11 cellular contexts compared by ENCODE assay signal in genomic region chr17:59278401-59278800, GRCh38.
"Had no signal": no experiment of that assay in that cellular context is flagged by ENCODE, and none has a peak within 500 bp of the region (broad histone marks: within the 10 kb centered on the region; RNA-seq: fewer than 3 reads in every experiment).

No MANE protein-coding gene starts in this region.

- H3K27ac Mint-ChIP-seq: activated naive CD8-positive, alpha-beta T cell treated with anti-CD3 and anti-CD28 coated beads for 36 hours; T-helper 1 cell treated with Interleukin-12 subunit alpha and Interleukin-12 subunit beta and Interleukin-4 antibody, amounts not matched to agents 30 μg/mL and 1 μg/mL, for 36 hours had no signal

- DNase-seq: activated gamma-delta T cell; activated naive CD8-positive, alpha-beta T cell treated with anti-CD3 and anti-CD28 coated beads for 36 hours; activated T-cell treated with anti-CD3 and anti-CD28 coated beads, Interleukin-2, amount 50 U/mL, for 48 hours; anterior cingulate cortex; foreskin keratinocyte; head of caudate nucleus; pancreas; stimulated activated CD4-positive, alpha-beta T cell treated with anti-CD3 and anti-CD28 coated beads, Interleukin-15, amount 100 ng/mL, for 24 hours; stimulated activated CD4-positive, alpha-beta T cell treated with anti-CD3 and anti-CD28 coated beads, Interleukin-4, amount 100 ng/mL, for 4 hours had no signal

- H3K9me3 Mint-ChIP-seq: activated naive CD8-positive, alpha-beta T cell treated with anti-CD3 and anti-CD28 coated beads for 36 hours; T-helper 1 cell treated with Interleukin-12 subunit alpha and Interleukin-12 subunit beta and Interleukin-4 antibody, amounts not matched to agents 30 μg/mL and 1 μg/mL, for 36 hours had no signal

- H3K4me3 Mint-ChIP-seq: activated naive CD8-positive, alpha-beta T cell treated with anti-CD3 and anti-CD28 coated beads for 36 hours; T-helper 1 cell treated with Interleukin-12 subunit alpha and Interleukin-12 subunit beta and Interleukin-4 antibody, amounts not matched to agents 30 μg/mL and 1 μg/mL, for 36 hours had no signal

- ATAC-seq: activated CD4-positive, CD25-positive, alpha-beta regulatory T cell treated with anti-CD3 and anti-CD28 coated beads, Interleukin-2, amount 50 U/mL, for 24 hours; foreskin keratinocyte had no signal

- H3K27me3 Mint-ChIP-seq: activated naive CD8-positive, alpha-beta T cell treated with anti-CD3 and anti-CD28 coated beads for 36 hours had no signal

- H3K36me3 Mint-ChIP-seq: activated naive CD8-positive, alpha-beta T cell treated with anti-CD3 and anti-CD28 coated beads for 36 hours had no signal
